ENCODE assay signal across 21 cellular contexts in the genomic region with DNA sequence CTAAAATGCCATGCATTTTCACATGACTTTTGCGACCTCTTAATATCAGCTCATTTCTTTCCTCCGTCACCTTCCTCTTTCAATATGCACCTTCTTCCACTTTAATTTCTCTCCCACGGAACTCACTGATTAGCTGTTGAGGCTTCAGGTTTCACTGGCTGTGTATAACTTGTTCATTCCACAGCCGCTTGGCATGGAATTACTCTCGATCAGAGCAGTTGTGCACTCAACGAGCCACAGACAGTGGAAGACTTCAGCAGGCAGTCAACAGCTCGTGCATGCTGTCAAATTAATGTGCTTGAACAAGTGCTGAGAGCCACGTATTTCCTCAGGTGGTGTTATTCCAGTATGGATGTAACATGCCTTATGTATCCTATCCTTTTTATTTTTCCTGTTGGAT.
"Had no signal": no experiment of that assay in that cellular context is flagged by ENCODE, and none has a peak within 500 bp of the region (broad histone marks: within the 10 kb centered on the region; RNA-seq: fewer than 3 reads in every experiment).

No MANE protein-coding gene starts in this region.

- H3K27me3 ChIP-seq: colonic mucosa, ovary, right lobe of liver, spleen, tibial artery, upper lobe of right lung had no signal

- H3K4me3 Mint-ChIP-seq: naive thymus-derived CD8-positive, alpha-beta T cell; neural crest cell; stimulated activated memory B cell treated with anti-CD40 and anti-IgM and Interleukin-4, amounts not matched to agents 10 μg/mL and 1 μg/mL and 100 μg/mL, for 72 hours; stimulated activated naive CD8-positive, alpha-beta T cell treated with anti-CD3 and anti-CD28 coated beads, Interleukin-15, Interleukin-2, amounts not matched to agents 100 ng/mL and 50 ng/mL, for 24 hours had no signal

- H3K27me3 Mint-ChIP-seq: naive thymus-derived CD8-positive, alpha-beta T cell; stimulated activated memory B cell treated with anti-CD40 and anti-IgM and Interleukin-4, amounts not matched to agents 10 μg/mL and 1 μg/mL and 100 μg/mL, for 72 hours; stimulated activated naive CD8-positive, alpha-beta T cell treated with anti-CD3 and anti-CD28 coated beads, Interleukin-15, Interleukin-2, amounts not matched to agents 100 ng/mL and 50 ng/mL, for 24 hours had no signal

- H3K36me3 ChIP-seq: colonic mucosa, ovary, right lobe of liver, spleen, tibial artery, upper lobe of right lung had no signal

- H3K4me3 ChIP-seq: colonic mucosa, mucosa of descending colon, ovary, right lobe of liver, spleen, tibial artery, upper lobe of right lung had no signal

- DNase-seq: colonic mucosa; dermis blood vessel endothelial cell; erythroblast; foreskin melanocyte; head of caudate nucleus; hippocampal formation; kidney glomerular epithelial cell; mucosa of descending colon; naive thymus-derived CD8-positive, alpha-beta T cell; ovary; right lobe of liver; spleen; stimulated activated CD4-positive, alpha-beta T cell treated with anti-CD3 and anti-CD28 coated beads, Interleukin-15, amount 100 ng/mL, for 24 hours; stimulated activated CD4-positive, alpha-beta T cell treated with anti-CD3 and anti-CD28 coated beads, Interleukin-1b, Interleukin-23, amount 100 ng/mL, for 48 hours; stimulated activated CD4-positive, alpha-beta T cell treated with anti-CD3 and anti-CD28 coated beads, Interleukin-4, amount 100 ng/mL, for 24 hours; tibial artery; upper lobe of right lung had no signal

- H3K4me1 Mint-ChIP-seq: naive thymus-derived CD8-positive, alpha-beta T cell; stimulated activated memory B cell treated with anti-CD40 and anti-IgM and Interleukin-4, amounts not matched to agents 10 μg/mL and 1 μg/mL and 100 μg/mL, for 72 hours had no signal

- H3K9me3 ChIP-seq: colonic mucosa, mucosa of descending colon, ovary, right lobe of liver, spleen, tibial artery, upper lobe of right lung had no signal

- H3K36me3 Mint-ChIP-seq: naive thymus-derived CD8-positive, alpha-beta T cell; stimulated activated memory B cell treated with anti-CD40 and anti-IgM and Interleukin-4, amounts not matched to agents 10 μg/mL and 1 μg/mL and 100 μg/mL, for 72 hours had no signal

- H3K9me3 Mint-ChIP-seq: neural crest cell; stimulated activated memory B cell treated with anti-CD40 and anti-IgM and Interleukin-4, amounts not matched to agents 10 μg/mL and 1 μg/mL and 100 μg/mL, for 72 hours had no signal

- H3K27ac ChIP-seq: colonic mucosa, ovary, right lobe of liver, spleen, tibial artery, upper lobe of right lung had no signal

- ATAC-seq: left lobe of liver; mucosa of descending colon; naive thymus-derived CD8-positive, alpha-beta T cell; right lobe of liver; stimulated activated memory B cell treated with anti-CD40 and anti-IgM and Interleukin-4, amounts not matched to agents 10 μg/mL and 1 μg/mL and 100 μg/mL, for 72 hours; upper lobe of right lung had no signal

- H3K4me1 ChIP-seq: colonic mucosa, right lobe of liver, spleen, tibial artery, upper lobe of right lung had no signal

- H3K27ac Mint-ChIP-seq: naive thymus-derived CD8-positive, alpha-beta T cell; stimulated activated memory B cell treated with anti-CD40 and anti-IgM and Interleukin-4, amounts not matched to agents 10 μg/mL and 1 μg/mL and 100 μg/mL, for 72 hours; stimulated activated naive CD8-positive, alpha-beta T cell treated with anti-CD3 and anti-CD28 coated beads, Interleukin-15, Interleukin-2, amounts not matched to agents 100 ng/mL and 50 ng/mL, for 24 hours had no signal
